26 cellular contexts compared by ENCODE assay signal in genomic region chr18:73006331-73006730, GRCh38.
DNase-seq lines count a peak whose midpoint lies in the region; ATAC-seq and TF ChIP-seq lines count a peak whose summit lies in the region.
"Had no signal": no experiment of that assay in that cellular context is flagged by ENCODE, and none has a peak within 500 bp of the region (broad histone marks: within the 10 kb centered on the region; RNA-seq: fewer than 3 reads in every experiment).

No MANE protein-coding gene starts in this region.

- no peak for TF ChIP-seq CTCF in foreskin keratinocyte (conservative IDR thresholded peaks at IDR 0.05)

- no peaks in the 10 kb centered on the region for H3K4me1 ChIP-seq in foreskin keratinocyte
- H3K4me1 ChIP-seq: HAP-1 had no signal

- ATAC-seq in foreskin keratinocyte, result peak; percentile 44
- ATAC-seq: Panc1 had no signal

- no peaks in the 10 kb centered on the region for H3K27me3 ChIP-seq in foreskin keratinocyte

- DNase-seq in NCI-H446 treated with DMSO at 0.1 percent for 48 hours (lab: John Stamatoyannopoulos, UW), result peak; percentile 21
- peak; percentile 24 for DNase-seq in astrocyte of the hippocampus (ENCODE audit: low read depth, low spot score)
- peak; percentile 12 to 44 for DNase-seq in foreskin keratinocyte
- peak; percentile 17 for DNase-seq in pons (ENCODE audit: low spot score)
- no peak for DNase-seq in NCI-H1092 (lab: John Stamatoyannopoulos, UW)
- DNase-seq in occipital lobe (lab: John Stamatoyannopoulos, UW), result no peak
- DNase-seq in KBM-7, result no peak
- DNase-seq: CD8-positive, alpha-beta memory T cell; DMS 273 treated with DMSO at 0.1 percent for 48 hours; DMS79; EL; GDM1; GOT3; HFFc6; IMR-90; NCI-H1092 treated with DMSO at 0.1 percent for 48 hours; NCI-H1436 treated with DMSO at 0.1 percent for 48 hours; NCI-H187 treated with DMSO at 0.1 percent for 48 hours; NCI-H526; SIG-M5; SK-N-SH had no signal

- in situ Hi-C loops in KBM-7 (cut with MboI; ENCODE audit: low pct_unique_long_range_greater_than_20kb, low sequenced_read_pairs), result no loop called here

- no peak overlapping the region for H3K27ac ChIP-seq in foreskin keratinocyte
- H3K27ac ChIP-seq: C4-2B, KMS-11, RWPE1 had no signal

Comparison
In these comparisons a context has a peak if more than half of its experiments do, and no peak if none do; other contexts are left out.
1. DNase-seq: peak in NCI-H446 treated with DMSO at 0.1 percent for 48 hours (single experiment), astrocyte of the hippocampus (single experiment), foreskin keratinocyte (2 of 2) and pons (single experiment); none in NCI-H1092 (single experiment), occipital lobe (single experiment) and KBM-7 (single experiment).